9 cellular contexts compared by ENCODE assay signal in the genomic region with DNA sequence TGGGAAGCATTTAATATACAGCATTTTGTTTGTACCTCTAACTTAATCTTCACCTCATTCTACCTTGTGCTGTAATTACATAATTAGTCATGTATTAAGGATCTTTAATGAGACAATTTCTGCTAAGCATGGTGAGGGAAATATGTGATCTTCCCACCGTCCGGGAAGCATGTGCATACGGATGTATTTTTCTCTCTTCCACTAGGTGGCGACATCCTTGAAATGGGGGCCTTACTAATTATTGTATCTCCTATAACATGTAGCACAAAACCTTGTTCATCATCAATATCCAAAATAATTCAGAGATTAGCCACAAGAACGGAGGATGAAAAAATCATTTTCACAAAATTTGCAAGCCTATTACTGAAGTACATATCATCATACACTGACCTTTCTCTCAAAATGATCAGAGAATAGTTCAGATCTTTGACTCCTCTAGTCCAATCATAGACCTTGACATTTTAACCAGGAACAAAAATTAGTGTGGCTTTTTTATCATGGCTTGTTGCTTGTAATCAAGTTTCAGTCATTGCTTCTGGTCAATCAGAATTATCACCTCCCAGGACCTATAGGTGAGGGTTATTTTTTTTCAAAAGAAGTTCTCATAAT.
DNase-seq lines count a peak whose midpoint lies in the region; ATAC-seq and TF ChIP-seq lines count a peak whose summit lies in the region.
"Had no signal": no experiment of that assay in that cellular context is flagged by ENCODE, and none has a peak within 500 bp of the region (broad histone marks: within the 10 kb centered on the region; RNA-seq: fewer than 3 reads in every experiment).

No MANE protein-coding gene starts in this region.

- H3K4me3 Mint-ChIP-seq in endothelial cell (ENCODE audit: unreplicated experiment): no peak overlapping the region
- H3K4me3 Mint-ChIP-seq: T-helper 1 cell treated with Interleukin-12 subunit alpha and Interleukin-12 subunit beta and Interleukin-4 antibody, amounts not matched to agents 30 μg/mL and 1 μg/mL, for 36 hours had no signal

- peaks cover 3% of the 10 kb centered on the region for H3K27me3 Mint-ChIP-seq in endothelial cell (ENCODE audit: unreplicated experiment)

- H3K36me3 ChIP-seq in PC-3 (ENCODE audit: low read depth, low read length) (no peaks in the 10 kb centered on the region), neural cell (ENCODE audit: insufficient read depth, low read length) (no peaks in the 10 kb centered on the region)

- BruUV-seq in PC-3 (replicated peaks; lab: Mats Ljungman, UMichigan): no TSS peak

- H3K27me3 ChIP-seq in PC-3 (ENCODE audit: low read length): no peaks in the 10 kb centered on the region
- no peaks in the 10 kb centered on the region for H3K27me3 ChIP-seq in neural cell (ENCODE audit: insufficient read depth, low read depth, low read length)

- H3K4me2 ChIP-seq in PC-3 (ENCODE audit: low read length) (no peak overlapping the region), neural cell (ENCODE audit: low read length) (no peak overlapping the region)

- CTCF ChIA-PET in PC-3 (lab: Charles Lee): interaction anchor here (0.8 kb wide), 1 partner anchor 425 kb away, joined by 3 read pairs; no protein-coding TSS in a partner anchor

- H4K20me1 ChIP-seq in PC-3 (ENCODE audit: low read length) (no peaks in the 10 kb centered on the region), neural cell (ENCODE audit: insufficient read depth) (no peaks in the 10 kb centered on the region)

- no peaks in the 10 kb centered on the region for H3K9me3 Mint-ChIP-seq in endothelial cell (ENCODE audit: unreplicated experiment)
- H3K9me3 Mint-ChIP-seq: T-helper 1 cell treated with Interleukin-12 subunit alpha and Interleukin-12 subunit beta and Interleukin-4 antibody, amounts not matched to agents 30 μg/mL and 1 μg/mL, for 36 hours had no signal

- no peak overlapping the region for H3K4me3 ChIP-seq in PC-3 (ENCODE audit: low read length)
- H3K4me3 ChIP-seq in neural cell (ENCODE audit: low read length): no peak overlapping the region

- no peak for TF ChIP-seq EP300 in neural cell (conservative IDR thresholded peaks at IDR 0.05; ENCODE audit: poor library complexity, severe bottlenecking)

- no peak overlapping the region for H3K27ac Mint-ChIP-seq in endothelial cell (ENCODE audit: unreplicated experiment)
- H3K27ac Mint-ChIP-seq: T-helper 1 cell treated with Interleukin-12 subunit alpha and Interleukin-12 subunit beta and Interleukin-4 antibody, amounts not matched to agents 30 μg/mL and 1 μg/mL, for 36 hours had no signal

- peak; percentile 28 for TF ChIP-seq RAD21 in neural cell (conservative IDR thresholded peaks at IDR 0.05)

- H3K36me3 Mint-ChIP-seq in endothelial cell (ENCODE audit: low read depth, unreplicated experiment): no peaks in the 10 kb centered on the region

- DNase-seq in CD1c-positive myeloid dendritic cell (ENCODE audit: extremely low spot score): peak; percentile 62
- DNase-seq in PC-3: peak; percentile 69
- peak; percentile 39 for DNase-seq in endothelial cell (ENCODE audit: low spot score)
- no peak for DNase-seq in COR-L47 (lab: John Stamatoyannopoulos, UW)

- no peak overlapping the region for H3K27ac ChIP-seq in PC-3 (ENCODE audit: low read length)
- no peak overlapping the region for H3K27ac ChIP-seq in neural cell (ENCODE audit: low read length)

- no peaks in the 10 kb centered on the region for H3K4me1 Mint-ChIP-seq in endothelial cell (ENCODE audit: unreplicated experiment)

- 0 out of 2 replicates have a peak overlapping the region, but pooled peaks have one; percentile 36 for H2AFZ ChIP-seq in PC-3 (ENCODE audit: low read length)
- no peak overlapping the region for H2AFZ ChIP-seq in neural cell (ENCODE audit: low read depth, low read length)

- H3K9me2 ChIP-seq in PC-3 (replicated peaks; ENCODE audit: low read length) (no peaks in the 10 kb centered on the region), neural cell (ENCODE audit: insufficient read depth, low read length) (no peaks in the 10 kb centered on the region)

- H3K79me2 ChIP-seq in PC-3 (ENCODE audit: low read length) (no peaks in the 10 kb centered on the region), neural cell (replicated peaks; ENCODE audit: insufficient read depth, low read length) (no peaks in the 10 kb centered on the region)

- ATAC-seq in GM18502 (IDR thresholded peaks at IDR 0.05; ENCODE audit: poor library complexity, unreplicated experiment): peak; percentile 86
- peak; percentile 49 for ATAC-seq in HG03108 (IDR thresholded peaks at IDR 0.05; ENCODE audit: unreplicated experiment)
- peak; percentile 74 for ATAC-seq in PC-3
- no peak for ATAC-seq in GM21528 (IDR thresholded peaks at IDR 0.05; ENCODE audit: low FRiP score, unreplicated experiment)

- H3F3A ChIP-seq in PC-3 (ENCODE audit: low read length, unreplicated experiment): no peaks in the 10 kb centered on the region
- H3F3A ChIP-seq in neural cell (ENCODE audit: insufficient read depth, low read length, poor library complexity, severe bottlenecking): no peaks in the 10 kb centered on the region

- POLR2A ChIA-PET in PC-3 (lab: Charles Lee; ENCODE audit: unreplicated experiment): no interaction called here

- peaks cover 7% of the 10 kb centered on the region; the same call in 1 of the 2 replicates for H3K4me1 ChIP-seq in PC-3 (ENCODE audit: insufficient read depth, low read length)

- TF ChIP-seq CTCF in PC-3 (conservative IDR thresholded peaks at IDR 0.05; ENCODE audit: low read depth, low read length) (peak; percentile 89), endothelial cell (IDR thresholded peaks at IDR 0.05; ENCODE audit: unreplicated experiment) (peak; percentile 97), neural cell (IDR thresholded peaks at IDR 0.05; ENCODE audit: poor library complexity, severe bottlenecking) (peak; percentile 61)

- intact Hi-C loops in PC-3 (cut with micrococcal nuclease): loop anchor here (1.0 to 5.0 kb wide), 3 partner anchors 148 to 223 kb away; a partner anchor contains a TSS

- H3K9me3 ChIP-seq in PC-3 (ENCODE audit: low read length): no peaks in the 10 kb centered on the region
- no peaks in the 10 kb centered on the region for H3K9me3 ChIP-seq in neural cell (ENCODE audit: low read length)

- H3K9ac ChIP-seq in PC-3 (ENCODE audit: low read length) (no peak overlapping the region), neural cell (ENCODE audit: low read length) (no peak overlapping the region)

TF ChIP-seq in neural cell, 6 proteins besides CTCF, POLR2A, EP300 and RAD21:
- TF ChIP-seq SMC3 (conservative IDR thresholded peaks at IDR 0.05; ENCODE audit: poor library complexity): peak; percentile 55
- TF ChIP-seq, protein P1, sequence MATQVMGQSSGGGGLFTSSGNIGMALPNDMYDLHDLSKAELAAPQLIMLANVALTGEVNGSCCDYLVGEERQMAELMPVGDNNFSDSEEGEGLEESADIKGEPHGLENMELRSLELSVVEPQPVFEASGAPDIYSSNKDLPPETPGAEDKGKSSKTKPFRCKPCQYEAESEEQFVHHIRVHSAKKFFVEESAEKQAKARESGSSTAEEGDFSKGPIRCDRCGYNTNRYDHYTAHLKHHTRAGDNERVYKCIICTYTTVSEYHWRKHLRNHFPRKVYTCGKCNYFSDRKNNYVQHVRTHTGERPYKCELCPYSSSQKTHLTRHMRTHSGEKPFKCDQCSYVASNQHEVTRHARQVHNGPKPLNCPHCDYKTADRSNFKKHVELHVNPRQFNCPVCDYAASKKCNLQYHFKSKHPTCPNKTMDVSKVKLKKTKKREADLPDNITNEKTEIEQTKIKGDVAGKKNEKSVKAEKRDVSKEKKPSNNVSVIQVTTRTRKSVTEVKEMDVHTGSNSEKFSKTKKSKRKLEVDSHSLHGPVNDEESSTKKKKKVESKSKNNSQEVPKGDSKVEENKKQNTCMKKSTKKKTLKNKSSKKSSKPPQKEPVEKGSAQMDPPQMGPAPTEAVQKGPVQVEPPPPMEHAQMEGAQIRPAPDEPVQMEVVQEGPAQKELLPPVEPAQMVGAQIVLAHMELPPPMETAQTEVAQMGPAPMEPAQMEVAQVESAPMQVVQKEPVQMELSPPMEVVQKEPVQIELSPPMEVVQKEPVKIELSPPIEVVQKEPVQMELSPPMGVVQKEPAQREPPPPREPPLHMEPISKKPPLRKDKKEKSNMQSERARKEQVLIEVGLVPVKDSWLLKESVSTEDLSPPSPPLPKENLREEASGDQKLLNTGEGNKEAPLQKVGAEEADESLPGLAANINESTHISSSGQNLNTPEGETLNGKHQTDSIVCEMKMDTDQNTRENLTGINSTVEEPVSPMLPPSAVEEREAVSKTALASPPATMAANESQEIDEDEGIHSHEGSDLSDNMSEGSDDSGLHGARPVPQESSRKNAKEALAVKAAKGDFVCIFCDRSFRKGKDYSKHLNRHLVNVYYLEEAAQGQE (IDR thresholded peaks at IDR 0.05; ENCODE audit: borderline replicate concordance): no peak
